ENCODE assay signal across 16 cellular contexts in the genomic region with DNA sequence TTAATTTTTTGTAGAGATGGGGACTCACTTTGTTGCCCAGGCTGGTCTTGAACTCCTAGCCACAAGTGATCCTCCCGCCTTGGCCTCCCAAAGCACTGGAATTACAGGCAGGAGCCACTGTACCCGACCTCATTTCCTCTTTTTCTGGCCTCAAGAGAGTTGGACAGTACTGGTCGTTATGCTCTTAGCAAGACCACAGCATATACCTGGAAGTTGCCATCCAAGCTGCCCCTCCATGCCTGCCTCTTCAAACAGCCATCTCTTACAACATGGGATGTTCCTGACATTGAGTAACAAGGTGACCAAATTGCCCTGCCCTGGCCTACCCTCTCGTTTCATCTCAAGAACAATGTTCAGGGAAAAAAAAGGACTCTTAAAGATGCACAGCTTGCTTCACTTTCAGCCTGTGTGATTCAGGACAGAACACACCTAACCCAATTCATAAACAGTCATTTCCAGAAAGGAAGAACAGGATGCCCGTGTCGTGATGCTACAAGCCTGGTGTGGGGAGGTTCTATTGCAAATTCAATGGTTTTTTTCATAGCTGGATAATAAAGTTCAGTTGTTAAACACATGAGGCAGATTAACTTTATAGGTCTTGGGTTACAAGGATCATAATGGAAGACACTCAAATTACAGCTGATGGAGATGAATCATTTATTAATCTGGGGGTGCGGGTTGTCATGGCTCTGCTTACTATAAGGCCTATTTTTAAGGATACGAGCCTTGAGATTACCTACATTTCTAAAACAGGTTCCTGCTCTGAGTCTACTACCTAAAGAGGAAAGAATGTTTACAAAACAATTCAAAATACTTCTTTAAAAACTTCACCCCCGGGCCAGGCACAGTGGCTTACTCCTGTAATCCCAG. TPM values are rescaled to one million over a fixed set of nuclear protein-coding genes. Genes with fewer than 3 reads are reported as not detected.
DNase-seq lines count a peak whose midpoint lies in the region; ATAC-seq and TF ChIP-seq lines count a peak whose summit lies in the region.
"Had no signal": no experiment of that assay in that cellular context is flagged by ENCODE, and none has a peak within 500 bp of the region (broad histone marks: within the 10 kb centered on the region; RNA-seq: fewer than 3 reads in every experiment).

No MANE protein-coding gene starts in this region.

- no peak overlapping the region for H3K4me3 ChIP-seq in dorsolateral prefrontal cortex
- H3K4me3 ChIP-seq in MG63, result no peak overlapping the region
- no peak overlapping the region for H3K4me3 ChIP-seq in neural progenitor cell
- H3K4me3 ChIP-seq: ovary, smooth muscle cell had no signal

- no peaks in the 10 kb centered on the region for H3K27me3 ChIP-seq in dorsolateral prefrontal cortex
- no peaks in the 10 kb centered on the region for H3K27me3 ChIP-seq in MG63
- H3K27me3 ChIP-seq in neural progenitor cell, result no peaks in the 10 kb centered on the region
- H3K27me3 ChIP-seq: ovary had no signal

- ATAC-seq in natural killer cell treated with Interleukin-12 subunit alpha and Interleukin-12 subunit beta and Interleukin-15 and Interleukin-18, amount 100 ng/mL, for 72 hours, result peak in 1 of 2 donors; percentile 65
- no peak for ATAC-seq in HG03342 (IDR thresholded peaks at IDR 0.05; ENCODE audit: unreplicated experiment)

- H3K36me3 ChIP-seq in MG63, result no peaks in the 10 kb centered on the region
- H3K36me3 ChIP-seq in neural progenitor cell, result no peaks in the 10 kb centered on the region
- H3K36me3 ChIP-seq: ovary had no signal

- H3K27ac Mint-ChIP-seq in CD14-positive monocyte (peak overlapping the region in 4 of 7 donors; percentile 27 to 73 (median 56)), neural progenitor cell (no peak overlapping the region)
- H3K27ac Mint-ChIP-seq in natural killer cell treated with Interleukin-12 subunit alpha and Interleukin-12 subunit beta and Interleukin-15 and Interleukin-18, amount 100 ng/mL, for 72 hours, result peak overlapping the region; percentile 6 to 11
- H3K27ac Mint-ChIP-seq: activated naive CD4-positive, alpha-beta T cell treated with anti-CD3 and anti-CD28 coated beads, Interleukin-2, amount 50 U/mL, for 24 hours; stimulated activated naive CD8-positive, alpha-beta T cell treated with anti-CD3 and anti-CD28 coated beads, Interleukin-15, Interleukin-2, amounts not matched to agents 100 ng/mL and 50 ng/mL, for 24 hours had no signal

- H3K9me3 Mint-ChIP-seq in CD14-positive monocyte, result peaks cover 0 to 2% (median 0%) of the 10 kb centered on the region in 7 donors
- no peaks in the 10 kb centered on the region for H3K9me3 Mint-ChIP-seq in natural killer cell treated with Interleukin-12 subunit alpha and Interleukin-12 subunit beta and Interleukin-15 and Interleukin-18, amount 100 ng/mL, for 72 hours
- H3K9me3 Mint-ChIP-seq in neural progenitor cell, result no peaks in the 10 kb centered on the region
- H3K9me3 Mint-ChIP-seq: activated naive CD4-positive, alpha-beta T cell treated with anti-CD3 and anti-CD28 coated beads, Interleukin-2, amount 50 U/mL, for 24 hours; stimulated activated naive CD8-positive, alpha-beta T cell treated with anti-CD3 and anti-CD28 coated beads, Interleukin-15, Interleukin-2, amounts not matched to agents 100 ng/mL and 50 ng/mL, for 24 hours had no signal

- intact Hi-C loops in CD14-positive monocyte (cut with micrococcal nuclease) (no loop called here), dorsolateral prefrontal cortex (cut with DNase I) (no loop called here)

- no peak overlapping the region for H3K4me2 ChIP-seq in neural progenitor cell
- H3K4me2 ChIP-seq: smooth muscle cell had no signal

- H3K9me3 ChIP-seq in MG63 (no peaks in the 10 kb centered on the region), neural progenitor cell (ENCODE audit: low read depth) (no peaks in the 10 kb centered on the region)
- H3K9me3 ChIP-seq: ovary had no signal

- H3F3A ChIP-seq in neural progenitor cell (ENCODE audit: low read depth), result no peaks in the 10 kb centered on the region

- peaks cover 10% of the 10 kb centered on the region for H4K20me1 ChIP-seq in neural progenitor cell (ENCODE audit: low read depth)

- H3K4me3 Mint-ChIP-seq in CD14-positive monocyte (no peak overlapping the region), neural progenitor cell (no peak overlapping the region)
- no peak overlapping the region for H3K4me3 Mint-ChIP-seq in natural killer cell treated with Interleukin-12 subunit alpha and Interleukin-12 subunit beta and Interleukin-15 and Interleukin-18, amount 100 ng/mL, for 72 hours
- H3K4me3 Mint-ChIP-seq: activated naive CD4-positive, alpha-beta T cell treated with anti-CD3 and anti-CD28 coated beads, Interleukin-2, amount 50 U/mL, for 24 hours; stimulated activated naive CD8-positive, alpha-beta T cell treated with anti-CD3 and anti-CD28 coated beads, Interleukin-15, Interleukin-2, amounts not matched to agents 100 ng/mL and 50 ng/mL, for 24 hours had no signal

- no peak overlapping the region for H3K9ac ChIP-seq in neural progenitor cell

- H3K4me1 ChIP-seq in neural progenitor cell, result peaks cover 8% of the 10 kb centered on the region

- H3K36me3 Mint-ChIP-seq in CD14-positive monocyte (peaks cover 17 to 46% of the 10 kb centered on the region in 2 donors), neural progenitor cell (peaks cover 2% of the 10 kb centered on the region)
- no peaks in the 10 kb centered on the region for H3K36me3 Mint-ChIP-seq in natural killer cell treated with Interleukin-12 subunit alpha and Interleukin-12 subunit beta and Interleukin-15 and Interleukin-18, amount 100 ng/mL, for 72 hours

- H3K27ac ChIP-seq in dorsolateral prefrontal cortex, result peak overlapping the region in 53 of 59 donors; percentile 7 to 99 (median 94)
- no peak overlapping the region for H3K27ac ChIP-seq in neural progenitor cell
- H3K27ac ChIP-seq: ovary had no signal

- DNase-seq in CD14-positive monocyte (ENCODE audit: low spot score), result no peak
- peak; percentile 47 for DNase-seq in MV-4-11 (lab: John Stamatoyannopoulos, UW)
- DNase-seq in dorsolateral prefrontal cortex, result no peak
- DNase-seq in natural killer cell treated with Interleukin-12 subunit alpha and Interleukin-12 subunit beta and Interleukin-15 and Interleukin-18, amount 100 ng/mL, for 72 hours (ENCODE audit: low spot score), result no peak
- no peak for DNase-seq in SIG-M5 treated with dmso at 0.1 percent for 504 hours (lab: John Stamatoyannopoulos, UW; ENCODE audit: unreplicated experiment)
- DNase-seq in MG63, result no peak
- no peak for DNase-seq in neural progenitor cell (ENCODE audit: low spot score)
- DNase-seq: glutamatergic neuron; islet precursor cell; midbrain; NK-92 treated with Interleukin-12 subunit alpha and Interleukin-12 subunit beta, amount 100 ng/mL, for 24 hours; ovary had no signal

- no peaks in the 10 kb centered on the region for H3K79me2 ChIP-seq in neural progenitor cell (ENCODE audit: low read depth)

- no peak overlapping the region for H2AFZ ChIP-seq in neural progenitor cell (replicated peaks)

- H3K4me1 Mint-ChIP-seq in CD14-positive monocyte (peaks cover 58% of the 10 kb centered on the region), neural progenitor cell (peaks cover 21% of the 10 kb centered on the region)
- H3K4me1 Mint-ChIP-seq in natural killer cell treated with Interleukin-12 subunit alpha and Interleukin-12 subunit beta and Interleukin-15 and Interleukin-18, amount 100 ng/mL, for 72 hours (ENCODE audit: low read depth in 2 of 2), result peaks cover 32 to 35% of the 10 kb centered on the region in 2 donors

- peaks cover 0 to 2% (median 0%) of the 10 kb centered on the region in 3 donors for H3K27me3 Mint-ChIP-seq in CD14-positive monocyte (ENCODE audit: low read depth in 3 of 3)
- H3K27me3 Mint-ChIP-seq in natural killer cell treated with Interleukin-12 subunit alpha and Interleukin-12 subunit beta and Interleukin-15 and Interleukin-18, amount 100 ng/mL, for 72 hours, result no peaks in the 10 kb centered on the region
- H3K27me3 Mint-ChIP-seq in neural progenitor cell (ENCODE audit: insufficient read depth, low read depth), result peaks cover 2% of the 10 kb centered on the region
- H3K27me3 Mint-ChIP-seq: activated naive CD4-positive, alpha-beta T cell treated with anti-CD3 and anti-CD28 coated beads, Interleukin-2, amount 50 U/mL, for 24 hours; stimulated activated naive CD8-positive, alpha-beta T cell treated with anti-CD3 and anti-CD28 coated beads, Interleukin-15, Interleukin-2, amounts not matched to agents 100 ng/mL and 50 ng/mL, for 24 hours had no signal

- TF ChIP-seq CTCF in CD14-positive monocyte (IDR thresholded peaks at IDR 0.05), result no peak
- TF ChIP-seq CTCF in dorsolateral prefrontal cortex (IDR thresholded peaks at IDR 0.05 in 54 of 56, conservative IDR thresholded peaks at IDR 0.05 in 2 of 56; ENCODE audit: low read depth in 1 of 56, partially characterized antibody in 56 of 56), result no peak
- no peak for TF ChIP-seq CTCF in neural progenitor cell (IDR thresholded peaks at IDR 0.05)

RNA-seq across cellular contexts. Expression of gene GLTP, which starts 11.9 kb away (rescaled TPM):
- 10 to 100 TPM; 46.2 to 65.9 TPM for polyA plus RNA-seq in CD14-positive monocyte
- total RNA-seq in dorsolateral prefrontal cortex, result 100 to 1,000 TPM in 4 of 120 experiments, 10 to 100 TPM in 116; 20.7 to 126 (median 43.1) TPM
- 10 to 100 TPM; 29.7 to 31.2 TPM for total RNA-seq in natural killer cell treated with Interleukin-12 subunit alpha and Interleukin-12 subunit beta and Interleukin-15 and Interleukin-18, amount 100 ng/mL, for 72 hours
- 24.0 and 34.2 TPM in 2 replicates for total RNA-seq in MG63 (2014; rRNA removed; shearing (Covaris generic); ENCODE audit: low replicate concordance)
- total RNA-seq in neural progenitor cell (ENCODE audit: low replicate concordance), result 16.6 and 24.0 TPM in 2 replicates

RNA-seq across cellular contexts. Expression of gene TCHP, which starts 31.7 kb away (rescaled TPM):
- polyA plus RNA-seq in CD14-positive monocyte, result 1 to 10 TPM; 2.6 to 7.3 TPM
- 10 to 100 TPM; 18.4 to 41.8 (median 27.7) TPM for total RNA-seq in dorsolateral prefrontal cortex
- 10 to 100 TPM; 20.5 to 31.1 TPM for total RNA-seq in natural killer cell treated with Interleukin-12 subunit alpha and Interleukin-12 subunit beta and Interleukin-15 and Interleukin-18, amount 100 ng/mL, for 72 hours
- total RNA-seq in MG63 (2014; rRNA removed; shearing (Covaris generic); ENCODE audit: low replicate concordance), result 3.6 and 4.0 TPM in 2 replicates
- total RNA-seq in neural progenitor cell (ENCODE audit: low replicate concordance), result 15.2 and 20.0 TPM in 2 replicates

RNA-seq across cellular contexts. Expression of gene TRPV4, which starts 35.2 kb away (rescaled TPM):
- 1 to 10 TPM in 1 of 2 donors, under 1 TPM in 1; 0.64 to 2.0 TPM for polyA plus RNA-seq in CD14-positive monocyte
- total RNA-seq in dorsolateral prefrontal cortex (1 to 10 TPM in 8 of 120 experiments, under 1 TPM in 77, not detected in 35; 0.12 to 2.1 (median 0.49) TPM), neural progenitor cell (ENCODE audit: low replicate concordance) (0.56 and 2.8 TPM in 2 replicates)
- not detected for total RNA-seq in natural killer cell treated with Interleukin-12 subunit alpha and Interleukin-12 subunit beta and Interleukin-15 and Interleukin-18, amount 100 ng/mL, for 72 hours
- total RNA-seq in MG63 (2014; rRNA removed; shearing (Covaris generic); ENCODE audit: low replicate concordance), result 0.20 and 1.1 TPM in 2 replicates
